1 cellular context compared by ENCODE assay signal in genomic region chr22:38656256-38657148, GRCh38.
TF ChIP-seq lines count a peak whose summit lies in the region.

TSS of gene CBY1 (plus strand) at chr22:38656638. CDS start at chr22:38668055, 11,417 bp downstream.
TSS of gene FAM227A (minus strand) at chr22:38656392. CDS start at chr22:38650168, 6,224 bp downstream.

TF ChIP-seq in K562, 482 proteins besides CTCF, POLR2A, EP300 and RAD21 (continued from another document and continues in another):
- TF ChIP-seq CTCFL (IDR thresholded peaks at IDR 0.05; ENCODE audit: borderline replicate concordance, insufficient read depth, low read depth, low read length, poor library complexity, severe bottlenecking): no peak
- TF ChIP-seq UBTF (IDR thresholded peaks at IDR 0.05; ENCODE audit: borderline replicate concordance in 1 of 2, low read depth in 2 of 2, low read length in 2 of 2): no peak
- TF ChIP-seq EWSR1 (IDR thresholded peaks at IDR 0.05; ENCODE audit: borderline replicate concordance, low read depth, partially characterized antibody): no peak
- TF ChIP-seq NCOA6 (IDR thresholded peaks at IDR 0.05): no peak
- TF ChIP-seq ETV6 (IDR thresholded peaks at IDR 0.05; ENCODE audit: borderline replicate concordance in 1 of 2, low read depth in 2 of 2, low read length in 1 of 2): no peak
- no peak for TF ChIP-seq ETV6 (CRISPR knock-in tag; IDR thresholded peaks at IDR 0.05; ENCODE audit: borderline replicate concordance)
- TF ChIP-seq HDAC1 (IDR thresholded peaks at IDR 0.05): peak in 1 of 2 experiments; percentile 10; a peak in 1 of 4 replicates
- TF ChIP-seq PURB (CRISPR knock-in tag; IDR thresholded peaks at IDR 0.05; ENCODE audit: low read depth): no peak
- TF ChIP-seq NR1H2 (CRISPR knock-in tag; IDR thresholded peaks at IDR 0.05): no peak
- no peak for TF ChIP-seq HMGXB4 (CRISPR knock-in tag; IDR thresholded peaks at IDR 0.05)
- TF ChIP-seq PTRF (tag; IDR thresholded peaks at IDR 0.05): no peak
- no peak for TF ChIP-seq ZFPM2 (CRISPR knock-in tag; IDR thresholded peaks at IDR 0.05)
- TF ChIP-seq ZZZ3 (IDR thresholded peaks at IDR 0.05): no peak
- no peak for TF ChIP-seq SFPQ (IDR thresholded peaks at IDR 0.05; ENCODE audit: low read depth, low read length)
- 0 out of 2 replicates have a peak, but pooled peaks have one; percentile 38 for TF ChIP-seq ZNF263 (CRISPR knock-in tag; IDR thresholded peaks at IDR 0.05; ENCODE audit: borderline replicate concordance)
- no peak for TF ChIP-seq ZNF274 (IDR thresholded peaks at IDR 0.05; ENCODE audit: borderline replicate concordance, low read depth, low read length)
- no peak for TF ChIP-seq SAFB2 (IDR thresholded peaks at IDR 0.05; ENCODE audit: borderline replicate concordance, low read depth, low read length, severe bottlenecking)
- no peak for TF ChIP-seq ZBTB49 (CRISPR knock-in tag; IDR thresholded peaks at IDR 0.05; ENCODE audit: borderline replicate concordance)
- no peak for TF ChIP-seq ZNF764 (CRISPR knock-in tag; IDR thresholded peaks at IDR 0.05; ENCODE audit: low read depth)
- TF ChIP-seq ZBTB9 (CRISPR knock-in tag; IDR thresholded peaks at IDR 0.05): no peak
- TF ChIP-seq SRSF9 (IDR thresholded peaks at IDR 0.05; ENCODE audit: borderline replicate concordance, low read depth, low read length): no peak
- TF ChIP-seq ZNF133 (CRISPR knock-in tag; IDR thresholded peaks at IDR 0.05): no peak
- TF ChIP-seq ZMIZ1 (IDR thresholded peaks at IDR 0.05; ENCODE audit: low read depth in 2 of 2, low read length in 2 of 2): no peak
- TF ChIP-seq ILF3 (IDR thresholded peaks at IDR 0.05; ENCODE audit: borderline replicate concordance): no peak
- TF ChIP-seq NEUROD1 (IDR thresholded peaks at IDR 0.05; ENCODE audit: borderline replicate concordance, low read depth, low read length, partially characterized antibody): no peak
- no peak for TF ChIP-seq GMEB1 (CRISPR knock-in tag; IDR thresholded peaks at IDR 0.05)
- no peak for TF ChIP-seq MBD1 (CRISPR knock-in tag; IDR thresholded peaks at IDR 0.05)
- no peak; the same call in 1 of the 2 replicates for TF ChIP-seq ZFP91 (CRISPR knock-in tag; IDR thresholded peaks at IDR 0.05)
- no peak for TF ChIP-seq PCBP2 (IDR thresholded peaks at IDR 0.05; ENCODE audit: low read depth, low read length, poor library complexity, severe bottlenecking)
- no peak for TF ChIP-seq ZNF507 (tag; conservative IDR thresholded peaks at IDR 0.05)
- no peak for TF ChIP-seq ZNF324 (CRISPR knock-in tag; IDR thresholded peaks at IDR 0.05)
- TF ChIP-seq MYBL2 (IDR thresholded peaks at IDR 0.05; ENCODE audit: low read depth): no peak
- no peak for TF ChIP-seq MYBL2 (CRISPR knock-in tag; IDR thresholded peaks at IDR 0.05; ENCODE audit: borderline replicate concordance)
